ENCODE assay signal across 9 cellular contexts in genomic region chr4:71270901-71271300, GRCh38.
DNase-seq lines count a peak whose midpoint lies in the region; ATAC-seq and TF ChIP-seq lines count a peak whose summit lies in the region.
"Had no signal": no experiment of that assay in that cellular context is flagged by ENCODE, and none has a peak within 500 bp of the region (broad histone marks: within the 10 kb centered on the region; RNA-seq: fewer than 3 reads in every experiment).

No MANE protein-coding gene starts in this region.

- H3K4me3 Mint-ChIP-seq in brain (no peak overlapping the region), osteocyte (ENCODE audit: unreplicated experiment) (no peak overlapping the region)
- H3K4me3 Mint-ChIP-seq: activated B cell treated with CpG ODN at 0.5 μM for 24 hours had no signal

- DNase-seq in DMS153 (lab: John Stamatoyannopoulos, UW) (peak; percentile 9), LHCN-M2 (ENCODE audit: low read depth) (peak; percentile 59), osteocyte (ENCODE audit: extremely low spot score, unreplicated experiment) (no peak), GM19240 (ENCODE audit: insufficient read length, low spot score) (no peak), SW 1271 (lab: John Stamatoyannopoulos, UW) (no peak), omental fat pad (ENCODE audit: low spot score) (no peak)
- DNase-seq: activated B cell treated with CpG ODN at 0.5 μM for 24 hours had no signal

- H3K4me1 Mint-ChIP-seq in brain (peaks cover 50% of the 10 kb centered on the region), osteocyte (ENCODE audit: unreplicated experiment) (peaks cover 52% of the 10 kb centered on the region)

- H3K27ac Mint-ChIP-seq in brain: no peak overlapping the region
- H3K27ac Mint-ChIP-seq in osteocyte (ENCODE audit: unreplicated experiment): no peak overlapping the region
- H3K27ac Mint-ChIP-seq: activated B cell treated with CpG ODN at 0.5 μM for 24 hours had no signal

- no peaks in the 10 kb centered on the region for H3K36me3 Mint-ChIP-seq in brain
- H3K36me3 Mint-ChIP-seq in osteocyte (ENCODE audit: unreplicated experiment): no peaks in the 10 kb centered on the region

- H3K9me3 Mint-ChIP-seq in brain: peaks cover 0 to 3% (median 0%) of the 10 kb centered on the region in 5 experiments
- H3K9me3 Mint-ChIP-seq in osteocyte (ENCODE audit: unreplicated experiment): no peaks in the 10 kb centered on the region
- H3K9me3 Mint-ChIP-seq: activated B cell treated with CpG ODN at 0.5 μM for 24 hours had no signal

- ATAC-seq in GM19023 (IDR thresholded peaks at IDR 0.05; ENCODE audit: unreplicated experiment): peak; percentile 56
- no peak for ATAC-seq in omental fat pad (ENCODE audit: low FRiP score)

- TF ChIP-seq CTCF in brain (conservative IDR thresholded peaks at IDR 0.05): peak; percentile 32 to 41
- TF ChIP-seq CTCF in osteocyte (IDR thresholded peaks at IDR 0.05): peak; percentile 49
- TF ChIP-seq CTCF in omental fat pad (IDR thresholded peaks at IDR 0.05): no peak

- H3K27me3 Mint-ChIP-seq in brain: no peaks in the 10 kb centered on the region
- no peaks in the 10 kb centered on the region for H3K27me3 Mint-ChIP-seq in osteocyte (ENCODE audit: unreplicated experiment)

Comparison
In these comparisons a context has a peak if more than half of its experiments do, and no peak if none do; other contexts are left out.
1. DNase-seq: peak in DMS153 (single experiment) and LHCN-M2 (single experiment); none in osteocyte (single experiment), GM19240 (single experiment), SW 1271 (0 of 2) and omental fat pad (single experiment).
2. CTCF ChIP-seq: peak in brain (2 of 2) and osteocyte (single experiment); none in omental fat pad (0 of 3).